In genomic region chr2:65040414-65041261, GRCh38 we compare ENCODE assay signal across 8 cellular contexts. TPM values are rescaled to one million over a fixed set of nuclear protein-coding genes. Genes with fewer than 3 reads are reported as not detected.
DNase-seq lines count a peak whose midpoint lies in the region; ATAC-seq and TF ChIP-seq lines count a peak whose summit lies in the region.

No MANE protein-coding gene starts in this region.

- peaks cover 7 to 12% (median 9%) of the 10 kb centered on the region in 3 donors for H3K4me1 Mint-ChIP-seq in CD8-positive, alpha-beta memory T cell
- H3K4me1 Mint-ChIP-seq in activated T-cell treated with anti-CD3 and anti-CD28 coated beads, Interleukin-2, amount 50 U/mL, for 4 hours (ENCODE audit: low read depth): peaks cover 12% of the 10 kb centered on the region
- H3K4me1 Mint-ChIP-seq in neural progenitor cell: peaks cover 9% of the 10 kb centered on the region
- peaks cover 7% of the 10 kb centered on the region for H3K4me1 Mint-ChIP-seq in stimulated activated naive CD8-positive, alpha-beta T cell treated with anti-CD3 and anti-CD28 coated beads, Interleukin-15, amount 100 ng/mL, for 72 hours

- no peaks in the 10 kb centered on the region for H3K27me3 Mint-ChIP-seq in CD8-positive, alpha-beta memory T cell
- H3K27me3 Mint-ChIP-seq in activated T-cell treated with anti-CD3 and anti-CD28 coated beads, Interleukin-2, amount 50 U/mL, for 4 hours (ENCODE audit: low read depth): no peaks in the 10 kb centered on the region
- no peaks in the 10 kb centered on the region for H3K27me3 Mint-ChIP-seq in neural progenitor cell (ENCODE audit: insufficient read depth, low read depth)
- no peaks in the 10 kb centered on the region for H3K27me3 Mint-ChIP-seq in stimulated activated naive CD8-positive, alpha-beta T cell treated with anti-CD3 and anti-CD28 coated beads, Interleukin-15, amount 100 ng/mL, for 72 hours

- peaks cover 14 to 33% (median 20%) of the 10 kb centered on the region in 3 donors for H3K36me3 Mint-ChIP-seq in CD8-positive, alpha-beta memory T cell
- peaks cover 13% of the 10 kb centered on the region for H3K36me3 Mint-ChIP-seq in activated T-cell treated with anti-CD3 and anti-CD28 coated beads, Interleukin-2, amount 50 U/mL, for 4 hours (ENCODE audit: insufficient read depth)
- peaks cover 15% of the 10 kb centered on the region for H3K36me3 Mint-ChIP-seq in neural progenitor cell

- peak overlapping the region in 2 of 8 donors; percentile 38 to 39 for H3K27ac Mint-ChIP-seq in CD8-positive, alpha-beta memory T cell
- H3K27ac Mint-ChIP-seq in neural progenitor cell: no peak overlapping the region
- H3K27ac Mint-ChIP-seq in stimulated activated naive CD8-positive, alpha-beta T cell treated with anti-CD3 and anti-CD28 coated beads, Interleukin-15, amount 100 ng/mL, for 72 hours: peak overlapping the region in 1 of 2 donors; percentile 59

- no peak overlapping the region for H3K9ac ChIP-seq in KMS-11
- no peak overlapping the region for H3K9ac ChIP-seq in neural progenitor cell

- CTCF ChIA-PET in CD8-positive, alpha-beta memory T cell (lab: Charles Lee): interaction anchor here (0.7 to 4.0 kb wide), 9 partner anchors 14 to 125 kb away, joined by 3 to 32 read pairs (median 5); partner anchors contain the start of gene CEP68

- H2AFZ ChIP-seq in KMS-11 (ENCODE audit: low read depth) (peak overlapping the region; percentile 12; the same call in 1 of the 2 replicates), neural progenitor cell (replicated peaks) (no peak overlapping the region)

- ATAC-seq in activated T-cell treated with anti-CD3 and anti-CD28 coated beads, Interleukin-2, amount 50 U/mL, for 4 hours: peak; percentile 82 to 84
- peak; percentile 77 for ATAC-seq in stimulated activated naive CD8-positive, alpha-beta T cell treated with anti-CD3 and anti-CD28 coated beads, Interleukin-15, amount 100 ng/mL, for 72 hours

- no peaks in the 10 kb centered on the region for H3K36me3 ChIP-seq in CD8-positive, alpha-beta memory T cell (ENCODE audit: insufficient read depth, low read length)
- H3K36me3 ChIP-seq in KMS-11 (ENCODE audit: insufficient read depth) (no peaks in the 10 kb centered on the region), neural progenitor cell (no peaks in the 10 kb centered on the region)

- H3K9me3 Mint-ChIP-seq in CD8-positive, alpha-beta memory T cell: peaks cover 0 to 8% (median 8%) of the 10 kb centered on the region in 5 donors
- peaks cover 15% of the 10 kb centered on the region for H3K9me3 Mint-ChIP-seq in activated T-cell treated with anti-CD3 and anti-CD28 coated beads, Interleukin-2, amount 50 U/mL, for 4 hours
- peaks cover 2% of the 10 kb centered on the region for H3K9me3 Mint-ChIP-seq in neural progenitor cell
- peaks cover 16 to 23% of the 10 kb centered on the region in 2 donors for H3K9me3 Mint-ChIP-seq in stimulated activated naive CD8-positive, alpha-beta T cell treated with anti-CD3 and anti-CD28 coated beads, Interleukin-15, amount 100 ng/mL, for 72 hours

- H3K79me2 ChIP-seq in KMS-11 (ENCODE audit: insufficient read depth, low read depth) (no peaks in the 10 kb centered on the region), neural progenitor cell (ENCODE audit: low read depth) (no peaks in the 10 kb centered on the region)

- no peaks in the 10 kb centered on the region for H3K9me3 ChIP-seq in CD8-positive, alpha-beta memory T cell (ENCODE audit: low read length)
- H3K9me3 ChIP-seq in neural progenitor cell (ENCODE audit: low read depth): no peaks in the 10 kb centered on the region

- H3K4me3 Mint-ChIP-seq in CD8-positive, alpha-beta memory T cell: peak overlapping the region in 4 of 7 donors; percentile 32 to 55 (median 44)
- no peak overlapping the region for H3K4me3 Mint-ChIP-seq in activated T-cell treated with anti-CD3 and anti-CD28 coated beads, Interleukin-2, amount 50 U/mL, for 4 hours
- H3K4me3 Mint-ChIP-seq in neural progenitor cell: no peak overlapping the region
- peak overlapping the region; percentile 42 to 47 for H3K4me3 Mint-ChIP-seq in stimulated activated naive CD8-positive, alpha-beta T cell treated with anti-CD3 and anti-CD28 coated beads, Interleukin-15, amount 100 ng/mL, for 72 hours

- TF ChIP-seq CTCF in GM20000 (IDR thresholded peaks at IDR 0.05; ENCODE audit: extremely low read depth, missing control alignments) (peak; percentile 70), KMS-11 (conservative IDR thresholded peaks at IDR 0.05; ENCODE audit: low read depth, low read length) (peak; percentile 97), neural progenitor cell (IDR thresholded peaks at IDR 0.05) (peak; percentile 82)

- H3K4me1 ChIP-seq in CD8-positive, alpha-beta memory T cell (ENCODE audit: insufficient read depth, low read length): peaks cover 4% of the 10 kb centered on the region
- peaks cover 16% of the 10 kb centered on the region for H3K4me1 ChIP-seq in KMS-11 (ENCODE audit: low read depth, poor library complexity, severe bottlenecking)
- peaks cover 9% of the 10 kb centered on the region for H3K4me1 ChIP-seq in neural progenitor cell

- H3K27ac ChIP-seq in CD8-positive, alpha-beta memory T cell (ENCODE audit: low read depth, low read length): no peak overlapping the region
- H3K27ac ChIP-seq in KMS-11 (no peak overlapping the region), neural progenitor cell (no peak overlapping the region)

- peak; percentile 61 to 80 (median 66) for DNase-seq in CD8-positive, alpha-beta memory T cell
- DNase-seq in GM20000 (ENCODE audit: low spot score): peak; percentile 74
- peak; percentile 73 for DNase-seq in activated T-cell treated with anti-CD3 and anti-CD28 coated beads, Interleukin-2, amount 50 U/mL, for 4 hours
- DNase-seq in fibroblast of gingiva (ENCODE audit: low read depth): peak; percentile 78
- DNase-seq in neural progenitor cell (ENCODE audit: low spot score): peak; percentile 82
- peak; percentile 65 to 73 for DNase-seq in stimulated activated naive CD8-positive, alpha-beta T cell treated with anti-CD3 and anti-CD28 coated beads, Interleukin-15, amount 100 ng/mL, for 72 hours

- POLR2A ChIA-PET in CD8-positive, alpha-beta memory T cell (lab: Charles Lee): interaction anchor here (1.1 kb wide), 1 partner anchor 49 kb away, joined by 4 read pairs; no protein-coding TSS in a partner anchor

- peaks cover 3% of the 10 kb centered on the region for H3F3A ChIP-seq in neural progenitor cell (ENCODE audit: low read depth)

- no peak overlapping the region for H3K4me3 ChIP-seq in CD8-positive, alpha-beta memory T cell (ENCODE audit: low read length)
- H3K4me3 ChIP-seq in KMS-11 (IDR thresholded peaks at IDR 0.05; ENCODE audit: insufficient read depth, low read depth, low read length) (no peak overlapping the region), neural progenitor cell (no peak overlapping the region)

- H3K27me3 ChIP-seq in CD8-positive, alpha-beta memory T cell (ENCODE audit: insufficient read depth, low read length, poor library complexity, severe bottlenecking): no peaks in the 10 kb centered on the region
- H3K27me3 ChIP-seq in KMS-11 (ENCODE audit: insufficient read depth, low read depth): no peaks in the 10 kb centered on the region
- no peaks in the 10 kb centered on the region for H3K27me3 ChIP-seq in neural progenitor cell

- H3K4me2 ChIP-seq in KMS-11: peak overlapping the region; percentile 43; the same call in 1 of the 2 replicates
- no peak overlapping the region for H3K4me2 ChIP-seq in neural progenitor cell

- H4K20me1 ChIP-seq in KMS-11 (ENCODE audit: insufficient read depth) (no peaks in the 10 kb centered on the region), neural progenitor cell (ENCODE audit: low read depth) (peaks cover 3% of the 10 kb centered on the region)

TF ChIP-seq in PFSK-1, 5 proteins besides CTCF, POLR2A, EP300 and RAD21:
- TF ChIP-seq FOXP2 (optimal IDR thresholded peaks at IDR 0.05; ENCODE audit: borderline replicate concordance, extremely low read depth, extremely low read length, insufficient read depth) (peak; percentile 41), SIN3A (IDR thresholded peaks at IDR 0.05; ENCODE audit: borderline replicate concordance, insufficient read depth, low read length) (no peak)

RNA-seq across cellular contexts. Expression of gene CEP68, which starts 15.6 kb away (rescaled TPM):
- 1 to 10 TPM; 7.2 to 7.4 TPM for total RNA-seq in CD8-positive, alpha-beta memory T cell
- polyA plus RNA-seq in CD8-positive, alpha-beta memory T cell: 24.7 TPM
- 4.3 TPM for polyA plus RNA-seq in PFSK-1 (2012; ENCODE audit: insufficient read length, low read depth)
- total RNA-seq in activated T-cell treated with anti-CD3 and anti-CD28 coated beads, Interleukin-2, amount 50 U/mL, for 4 hours: 1 to 10 TPM; 2.3 to 5.4 (median 2.9) TPM
- total RNA-seq in neural progenitor cell (ENCODE audit: low replicate concordance): 33.3 and 36.2 TPM in 2 replicates

RNA-seq across cellular contexts. Expression of gene SLC1A4, which starts 51.4 kb away (rescaled TPM):
- total RNA-seq in CD8-positive, alpha-beta memory T cell: 10 to 100 TPM; 21.2 to 21.3 TPM
- 1.9 TPM for polyA plus RNA-seq in CD8-positive, alpha-beta memory T cell
- 53.8 TPM for polyA plus RNA-seq in PFSK-1 (2012; ENCODE audit: insufficient read length, low read depth)
- 10 to 100 TPM in 1 of 3 donors, 1 to 10 TPM in 2; 6.2 to 16.7 (median 9.6) TPM for total RNA-seq in activated T-cell treated with anti-CD3 and anti-CD28 coated beads, Interleukin-2, amount 50 U/mL, for 4 hours
- total RNA-seq in neural progenitor cell (ENCODE audit: low replicate concordance): 1.3 and 1.8 TPM in 2 replicates

Comparison
In these comparisons a context has a peak if more than half of its experiments do, and no peak if none do; other contexts are left out.
1. H3K4me3 Mint-ChIP-seq: peak in CD8-positive, alpha-beta memory T cell (4 of 7) and stimulated activated naive CD8-positive, alpha-beta T cell treated with anti-CD3 and anti-CD28 coated beads, Interleukin-15, amount 100 ng/mL, for 72 hours (2 of 2); none in activated T-cell treated with anti-CD3 and anti-CD28 coated beads, Interleukin-2, amount 50 U/mL, for 4 hours (single experiment) and neural progenitor cell (single experiment).
2. Peak in every context shown above with its lines, with median percentiles within 50 percentile points of each other: DNase-seq and CTCF ChIP-seq.